Comparison of ENCODE assay signal across 13 cellular contexts in genomic region chr3:3201584-3201983, GRCh38. TPM values are rescaled to one million over a fixed set of nuclear protein-coding genes. Genes with fewer than 3 reads are reported as not detected.
DNase-seq lines count a peak whose midpoint lies in the region; ATAC-seq and TF ChIP-seq lines count a peak whose summit lies in the region.
"Had no signal": no experiment of that assay in that cellular context is flagged by ENCODE, and none has a peak within 500 bp of the region (broad histone marks: within the 10 kb centered on the region; RNA-seq: fewer than 3 reads in every experiment).

No MANE protein-coding gene starts in this region.

- no CpG with 5 or more reads among the region's 3 CpGs for WGBS in H9 (ENCODE audit: extremely low coverage, insufficient read length, low lambda C conversion rate)

- no peak for TF ChIP-seq CTCF in H9 (conservative IDR thresholded peaks at IDR 0.05)

- H2BK15ac ChIP-seq in H9 (ENCODE audit: low read depth, low read length), result no peak overlapping the region

- H3K9me3 Mint-ChIP-seq in memory B cell (peaks cover 2% of the 10 kb centered on the region), H9 (no peaks in the 10 kb centered on the region; a peak in 1 of 5 replicates)

- no peak overlapping the region for H3K9ac ChIP-seq in H9 (ENCODE audit: extremely low read depth, insufficient read length, low read length)

- H2BK12ac ChIP-seq in H9 (ENCODE audit: insufficient read length, low read depth, low read length), result no peak overlapping the region

- no peak overlapping the region for H4K8ac ChIP-seq in H9 (replicated peaks; ENCODE audit: insufficient read length, low read depth, low read length)

- H3K56ac ChIP-seq in H9 (ENCODE audit: insufficient read length, low read depth, low read length), result no peak overlapping the region

- peak overlapping the region; percentile 7 for H3K27ac Mint-ChIP-seq in memory B cell
- H3K27ac Mint-ChIP-seq in H9, result peak overlapping the region in 1 of 3 experiments; percentile 66; a peak in 1 of 7 replicates

- no peak overlapping the region for H2BK120ac ChIP-seq in H9 (ENCODE audit: low read depth, low read length, poor library complexity, severe bottlenecking)

- no peaks in the 10 kb centered on the region for H3K23me2 ChIP-seq in H9 (ENCODE audit: insufficient read length, low read depth, low read length, poor library complexity, severe bottlenecking)

- no peak overlapping the region for H3T11ph ChIP-seq in H9 (ENCODE audit: low read length)

- H4K5ac ChIP-seq in H9 (ENCODE audit: insufficient read length, low read depth, low read length), result no peak overlapping the region

- no peak for DNase-seq in memory B cell (ENCODE audit: low spot score in 2 of 2)
- no peak for DNase-seq in H9
- no peak for DNase-seq in NCI-H187 (lab: John Stamatoyannopoulos, UW)
- DNase-seq in DMS114 treated with DMSO at 0.1 percent for 48 hours (lab: John Stamatoyannopoulos, UW; ENCODE audit: unreplicated experiment), result no peak
- DNase-seq in CD1c-positive myeloid dendritic cell (ENCODE audit: extremely low spot score), result no peak
- DNase-seq: DMS 273 treated with DMSO at 0.1 percent for 48 hours, foreskin keratinocyte, stomach had no signal

- peaks cover 6% of the 10 kb centered on the region for H3K27me3 Mint-ChIP-seq in memory B cell
- peaks cover 2% of the 10 kb centered on the region; the same call in 1 of the 2 replicates for H3K27me3 Mint-ChIP-seq in H9 (ENCODE audit: low read depth)

- H3K79me1 ChIP-seq in H9 (ENCODE audit: insufficient read depth, low read depth, low read length, poor library complexity, severe bottlenecking), result no peaks in the 10 kb centered on the region

- H3K36me3 Mint-ChIP-seq in memory B cell, result peaks cover 2% of the 10 kb centered on the region
- no peaks in the 10 kb centered on the region for H3K36me3 Mint-ChIP-seq in H9 (ENCODE audit: insufficient read depth in 1 of 3, low read depth in 3 of 3)

- no peak overlapping the region for H3K23ac ChIP-seq in H9 (ENCODE audit: insufficient read length, low read depth, low read length)

- H3K4me2 ChIP-seq in H9 (ENCODE audit: insufficient read depth, insufficient read length, low read length), result no peak overlapping the region

- H3K18ac ChIP-seq in H9 (ENCODE audit: insufficient read length, low read depth, low read length), result no peak overlapping the region

- no peak overlapping the region for H2BK5ac ChIP-seq in H9 (ENCODE audit: insufficient read length, low read length)

- no peak overlapping the region for H3K4ac ChIP-seq in H9 (ENCODE audit: low read depth, low read length)

- H3K27me3 ChIP-seq in H9 (ENCODE audit: insufficient read depth, low read length), result no peaks in the 10 kb centered on the region
- H3K27me3 ChIP-seq: foreskin keratinocyte, stomach had no signal

- H2AFZ ChIP-seq in H9 (ENCODE audit: low read length), result no peak overlapping the region

- no peaks in the 10 kb centered on the region for H3K4me1 ChIP-seq in H9 (ENCODE audit: insufficient read depth, low read length)
- H3K4me1 ChIP-seq: foreskin keratinocyte, stomach had no signal

- H2BK20ac ChIP-seq in H9 (ENCODE audit: low read depth, low read length, poor library complexity, severe bottlenecking), result no peak overlapping the region

- H2AK5ac ChIP-seq in H9 (ENCODE audit: insufficient read length, low read length), result no peak overlapping the region

- no peaks in the 10 kb centered on the region for H4K20me1 ChIP-seq in H9 (ENCODE audit: control insufficient read depth, insufficient read depth, insufficient read length)

- H3K4me3 Mint-ChIP-seq in memory B cell (peak overlapping the region; percentile 24), H9 (no peak overlapping the region; a peak in 1 of 5 replicates)

- no peaks in the 10 kb centered on the region for H3K79me2 ChIP-seq in H9 (ENCODE audit: insufficient read depth, low read length)

- no peak overlapping the region for H4K91ac ChIP-seq in H9 (ENCODE audit: insufficient read length, low read depth, low read length)

- no peaks in the 10 kb centered on the region for H3K9me3 ChIP-seq in H9 (ENCODE audit: control insufficient read depth, low read depth, low read length)
- H3K9me3 ChIP-seq: stomach had no signal

- no peak overlapping the region for H3K27ac ChIP-seq in H9 (ENCODE audit: insufficient read length, low read depth, low read length)
- H3K27ac ChIP-seq: foreskin keratinocyte, SK-N-MC, skin epidermis, stomach had no signal

- no peak overlapping the region for H3K14ac ChIP-seq in H9 (ENCODE audit: insufficient read depth, low read length)

- ATAC-seq in GM18858 (IDR thresholded peaks at IDR 0.05; ENCODE audit: unreplicated experiment) (peak; percentile 95), GM21526 (IDR thresholded peaks at IDR 0.05; ENCODE audit: low FRiP score, unreplicated experiment) (peak; percentile 95), HG03108 (IDR thresholded peaks at IDR 0.05; ENCODE audit: unreplicated experiment) (peak; percentile 91), memory B cell (ENCODE audit: low read depth) (peak; percentile 83)

- H3K4me1 Mint-ChIP-seq in memory B cell (peaks cover 7% of the 10 kb centered on the region), H9 (peaks cover 0 to 6% of the 10 kb centered on the region in 2 experiments; a peak in 2 of 4 replicates)

RNA-seq across cellular contexts. Expression of gene CRBN, which starts 22.1 kb away (rescaled TPM):
- total RNA-seq in H9 (2021), result 36.9 and 40.2 TPM in 2 replicates
